ENCODE assay signal across 14 cellular contexts in the genomic region with DNA sequence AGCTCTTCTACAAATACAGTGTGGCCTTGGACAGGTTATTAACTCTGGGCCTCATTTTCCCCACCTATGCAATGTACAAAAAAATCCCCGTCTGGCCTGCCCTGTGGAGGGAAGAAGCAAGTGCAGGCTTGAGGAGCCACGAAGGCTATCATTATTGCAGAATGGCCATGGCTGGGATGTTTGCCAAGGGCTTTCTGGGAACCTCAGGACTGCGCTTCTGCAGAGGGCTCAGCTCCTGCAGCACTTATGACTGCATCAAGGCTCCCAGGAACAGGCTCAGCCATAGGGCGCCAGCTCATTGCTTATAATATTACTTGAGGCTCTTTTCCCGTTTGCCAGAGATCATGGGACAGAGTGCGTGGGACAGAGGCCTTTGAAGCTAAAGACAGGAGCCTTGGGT. TPM values are rescaled to one million over a fixed set of nuclear protein-coding genes. Genes with fewer than 3 reads are reported as not detected.
A peak's percentile ranks its signal among the peaks of the same experiment; 100 is the strongest.
DNase-seq lines count a peak whose midpoint lies in the region; ATAC-seq and TF ChIP-seq lines count a peak whose summit lies in the region.
"Had no signal": no experiment of that assay in that cellular context is flagged by ENCODE, and none has a peak within 500 bp of the region (broad histone marks: within the 10 kb centered on the region; RNA-seq: fewer than 3 reads in every experiment).

No MANE protein-coding gene starts in this region.

- peak; percentile 16 for TF ChIP-seq CTCF in endodermal cell (conservative IDR thresholded peaks at IDR 0.05)
- peak; percentile 21 for TF ChIP-seq CTCF in osteoblast (IDR thresholded peaks at IDR 0.05; ENCODE audit: extremely low read depth, low read depth, low read length)

- H3K9me3 Mint-ChIP-seq in endodermal cell, result no peaks in the 10 kb centered on the region

- no peak overlapping the region for H3K4me2 ChIP-seq in osteoblast (ENCODE audit: insufficient read depth, low read length)

- peaks cover 2% of the 10 kb centered on the region for H3K27me3 Mint-ChIP-seq in endodermal cell (ENCODE audit: insufficient read depth)

- no peaks in the 10 kb centered on the region for H3K27me3 ChIP-seq in endodermal cell (ENCODE audit: control insufficient read depth, insufficient read depth, low read length, poor library complexity, severe bottlenecking)
- H3K27me3 ChIP-seq in osteoblast (ENCODE audit: insufficient read depth, low read length), result no peaks in the 10 kb centered on the region
- H3K27me3 ChIP-seq: pancreas had no signal

- H3K4me1 Mint-ChIP-seq in endodermal cell, result no peaks in the 10 kb centered on the region

- H3K4me3 ChIP-seq in endodermal cell (ENCODE audit: low read length), result no peak overlapping the region
- H3K4me3 ChIP-seq in osteoblast (ENCODE audit: insufficient read depth, low read length), result no peak overlapping the region
- H3K4me3 ChIP-seq: pancreas, SK-N-MC had no signal

- DNase-seq in NCI-H1105 treated with DMSO at 0.1 percent for 48 hours (lab: John Stamatoyannopoulos, UW) (peak; percentile 11), NCI-H1105 (lab: John Stamatoyannopoulos, UW) (no peak), NCI-H2227 treated with DMSO at 0.1 percent for 48 hours (lab: John Stamatoyannopoulos, UW) (peak; percentile 11), endodermal cell (no peak), osteoblast (ENCODE audit: insufficient read length, low spot score, missing footprints) (peak; percentile 94), GM03348 (ENCODE audit: low spot score) (no peak)
- DNase-seq: 8988T; activated gamma-delta T cell treated with Interleukin-2 at 50 U/mL for 16 hours; NCI-H1417 treated with DMSO at 0.1 percent for 48 hours; pancreas; stimulated activated CD8-positive, alpha-beta memory T cell treated with anti-CD3 and anti-CD28 coated beads, Interleukin-4, amount 100 ng/mL, for 48 hours had no signal

- H4K20me1 ChIP-seq in osteoblast (ENCODE audit: insufficient read depth, low read length), result no peaks in the 10 kb centered on the region

- H3K27ac ChIP-seq in endodermal cell (ENCODE audit: low read depth, low read length), result no peak overlapping the region
- H3K27ac ChIP-seq in osteoblast (ENCODE audit: low read depth, low read length), result no peak overlapping the region
- H3K27ac ChIP-seq: pancreas, SK-N-MC had no signal

- ATAC-seq in HG03135 (IDR thresholded peaks at IDR 0.05; ENCODE audit: unreplicated experiment) (no peak), GM21717 (IDR thresholded peaks at IDR 0.05; ENCODE audit: unreplicated experiment) (no peak)

- H3K4me1 ChIP-seq in endodermal cell (ENCODE audit: control insufficient read depth, insufficient read depth, low read length), result peaks cover 4% of the 10 kb centered on the region
- H3K4me1 ChIP-seq in osteoblast (ENCODE audit: insufficient read depth, low read length), result no peaks in the 10 kb centered on the region
- H3K4me1 ChIP-seq: pancreas had no signal

- WGBS in endodermal cell (ENCODE audit: insufficient coverage in 1 of 2, insufficient read length in 1 of 2), 2 experiments, result 58 to 74% methylated on average over 5 to 6 of the region's 6 CpGs

- no peak overlapping the region for H2AFZ ChIP-seq in osteoblast (ENCODE audit: low read length)

- H3K4me3 Mint-ChIP-seq in endodermal cell, result no peak overlapping the region

- H3K79me2 ChIP-seq in osteoblast (ENCODE audit: insufficient read depth, low read length), result no peaks in the 10 kb centered on the region

- H3K36me3 ChIP-seq in endodermal cell (ENCODE audit: control insufficient read depth, insufficient read depth, low read length) (no peaks in the 10 kb centered on the region), osteoblast (ENCODE audit: insufficient read depth, low read length) (no peaks in the 10 kb centered on the region)
- H3K36me3 ChIP-seq: pancreas had no signal

- no peak overlapping the region for H3K9ac ChIP-seq in endodermal cell (ENCODE audit: extremely low read depth, low read length, poor library complexity, severe bottlenecking)

- H3K36me3 Mint-ChIP-seq in endodermal cell (ENCODE audit: low read depth), result no peaks in the 10 kb centered on the region

- H3K27ac Mint-ChIP-seq in endodermal cell, result no peak overlapping the region

- H3K9me3 ChIP-seq in endodermal cell (ENCODE audit: control insufficient read depth, low read length) (no peaks in the 10 kb centered on the region), osteoblast (ENCODE audit: low read depth, low read length) (peaks cover 6% of the 10 kb centered on the region)
- H3K9me3 ChIP-seq: pancreas had no signal

RNA-seq across cellular contexts. Expression of a gene that starts 20.5 kb away (rescaled TPM):
- total RNA-seq in endodermal cell (under 1 TPM; 0.13 to 0.33 TPM), osteoblast (under 0.01 TPM in 1 of 2 replicates, not detected in the other)
- 0.64 TPM for polyA plus RNA-seq in endodermal cell (2013, experiment 1 of 2)
- polyA plus RNA-seq in endodermal cell (2013, experiment 2 of 2), result 0.66 TPM

RNA-seq across cellular contexts. Expression of a gene that starts 33.3 kb away (rescaled TPM):
- total RNA-seq in endodermal cell, result under 1 TPM; 0.07 to 0.68 TPM
- 0.61 TPM for polyA plus RNA-seq in endodermal cell (2013, experiment 1 of 2)
- polyA plus RNA-seq in endodermal cell (2013, experiment 2 of 2), result 0.12 TPM
- 69.5 and 75.3 TPM in 2 replicates for total RNA-seq in osteoblast

Comparison
In these comparisons a context has a peak if more than half of its experiments do, and no peak if none do; other contexts are left out.
1. DNase-seq: peak in NCI-H1105 treated with DMSO at 0.1 percent for 48 hours (single experiment), NCI-H2227 treated with DMSO at 0.1 percent for 48 hours (single experiment) and osteoblast (single experiment); none in NCI-H1105 (single experiment), endodermal cell (single experiment) and GM03348 (single experiment).
2. RNA of a gene that starts 33.3 kb away (total RNA-seq): 69.5 to 75.3 TPM in osteoblast; 0.07 to 0.68 TPM in endodermal cell; every median in the first group is over 10 times any median in the second.